In the genomic region with DNA sequence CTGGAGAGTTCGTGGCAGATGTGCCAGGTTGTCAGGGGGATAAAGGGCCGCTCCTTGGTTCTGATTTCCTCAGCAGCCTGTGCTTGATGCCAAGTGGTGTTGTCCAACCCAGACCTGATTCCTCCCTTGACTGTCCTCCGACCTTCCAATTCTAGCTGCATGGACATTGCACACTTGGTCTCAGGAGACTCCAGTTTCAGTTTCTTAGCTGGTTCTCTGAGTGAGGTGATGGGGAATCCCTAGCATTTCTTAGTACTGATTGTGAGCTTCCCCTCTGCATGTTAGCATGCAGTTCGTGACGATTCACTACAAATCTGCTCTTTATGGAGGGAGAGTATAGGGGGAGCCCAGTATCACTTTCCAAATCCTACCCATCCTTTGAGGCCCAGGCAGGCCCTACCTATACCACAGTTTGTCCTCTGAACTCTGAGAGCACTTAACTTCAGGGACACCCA, we compare ENCODE assay signal across 12 cellular contexts. TPM values are rescaled to one million over a fixed set of nuclear protein-coding genes. Genes with fewer than 3 reads are reported as not detected.
DNase-seq lines count a peak whose midpoint lies in the region; ATAC-seq and TF ChIP-seq lines count a peak whose summit lies in the region.
"Had no signal": no experiment of that assay in that cellular context is flagged by ENCODE, and none has a peak within 500 bp of the region (broad histone marks: within the 10 kb centered on the region; RNA-seq: fewer than 3 reads in every experiment).

No MANE protein-coding gene starts in this region.

- ATAC-seq in CD8-positive, alpha-beta T cell = peak; percentile 51
- ATAC-seq in GM19043 (IDR thresholded peaks at IDR 0.05; ENCODE audit: low read depth, unreplicated experiment) (peak; percentile 41), HG03045 (IDR thresholded peaks at IDR 0.05; ENCODE audit: unreplicated experiment) (peak; percentile 65)
- ATAC-seq: HCT116, K562 had no signal

- peak overlapping the region; percentile 65 for H3K4me3 Mint-ChIP-seq in CD8-positive, alpha-beta T cell
- H3K4me3 Mint-ChIP-seq in activated T-helper 2 cell treated with anti-CD3 and anti-CD28 coated beads, Interferon-gamma antibody, Interleukin-2, Interleukin-4, amounts not matched to agents 10 μg/mL and 5 μg/mL and 100 μg/mL, durations not matched to agents 14 hours and 24 hours and 36 hours (ENCODE audit: low read depth) = no peak overlapping the region

- DNase-seq in CD8-positive, alpha-beta T cell = no peak
- no peak for DNase-seq in activated T-helper 2 cell treated with anti-CD3 and anti-CD28 coated beads, Interferon-gamma antibody, Interleukin-2, Interleukin-4, amounts not matched to agents 10 μg/mL and 5 μg/mL and 100 μg/mL, durations not matched to agents 14 hours and 24 hours and 36 hours (ENCODE audit: low spot score)
- no peak for DNase-seq in effector CD8-positive, alpha-beta T cell (lab: John Stamatoyannopoulos, UW)
- DNase-seq in DMS79 (lab: John Stamatoyannopoulos, UW) (no peak), right atrium auricular region (ENCODE audit: low spot score) (no peak), ureter (ENCODE audit: low spot score) (no peak)
- DNase-seq: COR-L47, WERI-Rb-1 had no signal

- H3K4me3 ChIP-seq in CD8-positive, alpha-beta T cell (ENCODE audit: low read depth, low read length) = no peak overlapping the region
- H3K4me3 ChIP-seq in right atrium auricular region = no peak overlapping the region
- H3K4me3 ChIP-seq: K562 had no signal

- H3K36me3 Mint-ChIP-seq in CD8-positive, alpha-beta T cell = peaks cover 13% of the 10 kb centered on the region
- peaks cover 38% of the 10 kb centered on the region for H3K36me3 Mint-ChIP-seq in activated T-helper 2 cell treated with anti-CD3 and anti-CD28 coated beads, Interferon-gamma antibody, Interleukin-2, Interleukin-4, amounts not matched to agents 10 μg/mL and 5 μg/mL and 100 μg/mL, durations not matched to agents 14 hours and 24 hours and 36 hours (ENCODE audit: low read depth)

- peak overlapping the region; percentile 7 for H3K27ac ChIP-seq in CD8-positive, alpha-beta T cell (ENCODE audit: low read depth, low read length)
- no peak overlapping the region for H3K27ac ChIP-seq in right atrium auricular region
- H3K27ac ChIP-seq: WERI-Rb-1 had no signal

- H3K27me3 Mint-ChIP-seq in CD8-positive, alpha-beta T cell (ENCODE audit: low read depth) = no peaks in the 10 kb centered on the region
- H3K27me3 Mint-ChIP-seq in activated T-helper 2 cell treated with anti-CD3 and anti-CD28 coated beads, Interferon-gamma antibody, Interleukin-2, Interleukin-4, amounts not matched to agents 10 μg/mL and 5 μg/mL and 100 μg/mL, durations not matched to agents 14 hours and 24 hours and 36 hours (ENCODE audit: low read depth) = no peaks in the 10 kb centered on the region

- intact Hi-C loops in CD8-positive, alpha-beta T cell (cut with DNase I, micrococcal nuclease) = no loop called here
- intact Hi-C loops in activated T-helper 2 cell treated with anti-CD3 and anti-CD28 coated beads, Interferon-gamma antibody, Interleukin-2, Interleukin-4, amounts not matched to agents 10 μg/mL and 5 μg/mL and 100 μg/mL, durations not matched to agents 14 hours and 24 hours and 36 hours (cut with micrococcal nuclease) = loop anchor here (1.0 kb wide), 3 partner anchors 16 to 28 kb away; no protein-coding TSS in a partner anchor

- POLR2A ChIA-PET in CD8-positive, alpha-beta T cell (lab: Charles Lee) = interaction anchor here (0.6 to 4.1 kb wide), 8 partner anchors 9 to 48 kb away, joined by 3 to 32 read pairs (median 4); a partner anchor contains a TSS

- no peaks in the 10 kb centered on the region for H3K9me3 ChIP-seq in CD8-positive, alpha-beta T cell (ENCODE audit: low read length)
- peaks cover 0 to 22% of the 10 kb centered on the region in 2 donors for H3K9me3 ChIP-seq in right atrium auricular region

- peak overlapping the region; percentile 93 for H3K27ac Mint-ChIP-seq in CD8-positive, alpha-beta T cell
- H3K27ac Mint-ChIP-seq in activated T-helper 2 cell treated with anti-CD3 and anti-CD28 coated beads, Interferon-gamma antibody, Interleukin-2, Interleukin-4, amounts not matched to agents 10 μg/mL and 5 μg/mL and 100 μg/mL, durations not matched to agents 14 hours and 24 hours and 36 hours = peak overlapping the region; percentile 65

- peaks cover 16% of the 10 kb centered on the region for H3K9me3 Mint-ChIP-seq in CD8-positive, alpha-beta T cell
- H3K9me3 Mint-ChIP-seq in activated T-helper 2 cell treated with anti-CD3 and anti-CD28 coated beads, Interferon-gamma antibody, Interleukin-2, Interleukin-4, amounts not matched to agents 10 μg/mL and 5 μg/mL and 100 μg/mL, durations not matched to agents 14 hours and 24 hours and 36 hours = peaks cover 34% of the 10 kb centered on the region

- H3K4me1 ChIP-seq in CD8-positive, alpha-beta T cell (ENCODE audit: insufficient read depth, low read length) = peaks cover 70% of the 10 kb centered on the region
- H3K4me1 ChIP-seq in right atrium auricular region = peaks cover 0 to 5% of the 10 kb centered on the region in 2 donors

- no peaks in the 10 kb centered on the region for H3K27me3 ChIP-seq in CD8-positive, alpha-beta T cell (ENCODE audit: insufficient read depth, low read length)
- no peaks in the 10 kb centered on the region for H3K27me3 ChIP-seq in right atrium auricular region

- H3K4me1 Mint-ChIP-seq in CD8-positive, alpha-beta T cell (ENCODE audit: low read depth) = peaks cover 74% of the 10 kb centered on the region
- peaks cover 54% of the 10 kb centered on the region for H3K4me1 Mint-ChIP-seq in activated T-helper 2 cell treated with anti-CD3 and anti-CD28 coated beads, Interferon-gamma antibody, Interleukin-2, Interleukin-4, amounts not matched to agents 10 μg/mL and 5 μg/mL and 100 μg/mL, durations not matched to agents 14 hours and 24 hours and 36 hours (ENCODE audit: low read depth)

- H3K36me3 ChIP-seq in CD8-positive, alpha-beta T cell (ENCODE audit: insufficient read depth, low read length) = no peaks in the 10 kb centered on the region
- H3K36me3 ChIP-seq in right atrium auricular region = no peaks in the 10 kb centered on the region
- H3K36me3 ChIP-seq: WERI-Rb-1 had no signal

- no peak for TF ChIP-seq CTCF in CD8-positive, alpha-beta T cell (IDR thresholded peaks at IDR 0.05)
- TF ChIP-seq CTCF in right atrium auricular region (IDR thresholded peaks at IDR 0.05) = no peak

- CTCF ChIA-PET in CD8-positive, alpha-beta T cell (lab: Charles Lee) = interaction anchor here (0.9 to 3.3 kb wide), 9 partner anchors 10 to 60 kb away, joined by 3 to 30 read pairs (median 5); no protein-coding TSS in a partner anchor

RNA-seq across cellular contexts. Expression of a gene that starts 12.4 kb away (rescaled TPM):
- 100 to 1,000 TPM; 196 to 199 TPM for total RNA-seq in CD8-positive, alpha-beta T cell
- total RNA-seq in activated T-helper 2 cell treated with anti-CD3 and anti-CD28 coated beads, Interferon-gamma antibody, Interleukin-2, Interleukin-4, amounts not matched to agents 10 μg/mL and 5 μg/mL and 100 μg/mL, durations not matched to agents 14 hours and 24 hours and 36 hours = 367 and 374 TPM in 2 replicates
- total RNA-seq in right atrium auricular region (under 1 TPM in 1 of 2 donors, not detected in 1; 0.28 TPM), ureter (0.57 TPM)

Comparison
In these comparisons a context has a peak if more than half of its experiments do, and no peak if none do; other contexts are left out.
1. RNA of a gene that starts 12.4 kb away (total RNA-seq): 367 to 374 TPM in activated T-helper 2 cell treated with anti-CD3 and anti-CD28 coated beads, Interferon-gamma antibody, Interleukin-2, Interleukin-4, amounts not matched to agents 10 μg/mL and 5 μg/mL and 100 μg/mL, durations not matched to agents 14 hours and 24 hours and 36 hours and 196 to 199 TPM in CD8-positive, alpha-beta T cell; 0.57 TPM in ureter (single experiment) and 0.28 TPM in right atrium auricular region; every median in the first group is over 100 times any median in the second.
2. Peak in every context shown above with its lines, with median percentiles within 50 percentile points of each other: ATAC-seq.